ENCODE assay signal across 21 cellular contexts in the genomic region with DNA sequence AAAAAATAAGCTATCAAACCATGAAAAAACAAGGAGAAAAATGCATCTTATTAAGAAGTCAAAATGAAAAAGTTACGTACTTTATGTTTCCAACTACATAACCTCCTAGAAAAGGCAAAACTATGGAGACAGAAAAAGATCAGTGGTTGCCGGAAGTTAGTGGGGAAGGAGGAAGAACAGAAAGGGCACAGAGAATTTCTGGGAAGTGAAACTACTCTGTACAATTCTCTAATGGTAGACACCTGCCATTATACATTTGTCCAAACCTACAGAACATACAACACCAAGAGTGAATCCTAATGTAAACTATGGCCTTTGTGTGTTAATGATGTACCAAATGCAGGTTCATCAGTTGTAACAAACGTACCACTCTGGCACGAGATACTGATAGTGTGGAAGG. TPM values are rescaled to one million over a fixed set of nuclear protein-coding genes. Genes with fewer than 3 reads are reported as not detected.
DNase-seq lines count a peak whose midpoint lies in the region; ATAC-seq and TF ChIP-seq lines count a peak whose summit lies in the region.
"Had no signal": no experiment of that assay in that cellular context is flagged by ENCODE, and none has a peak within 500 bp of the region (broad histone marks: within the 10 kb centered on the region; RNA-seq: fewer than 3 reads in every experiment).

No MANE protein-coding gene starts in this region.

- no peak overlapping the region for H3K4me3 Mint-ChIP-seq in activated B cell treated with CpG ODN at 0.5 μM for 24 hours
- H3K4me3 Mint-ChIP-seq: CD8-positive, alpha-beta T cell had no signal

- CTCF ChIA-PET in activated B cell treated with CpG ODN at 0.5 μM for 24 hours (lab: Charles Lee), result no interaction called here

- no peaks in the 10 kb centered on the region for H3K27me3 ChIP-seq in upper lobe of right lung
- H3K27me3 ChIP-seq: BE2C, SJCRH30 had no signal

- ATAC-seq in activated B cell treated with CpG ODN at 0.5 μM for 24 hours (ENCODE audit: low read depth) (peak; percentile 45), upper lobe of right lung (peak; percentile 50)
- ATAC-seq: CD8-positive, alpha-beta T cell had no signal

- H3K4me1 ChIP-seq in upper lobe of right lung, result no peaks in the 10 kb centered on the region
- H3K4me1 ChIP-seq: BE2C, SJCRH30 had no signal

- H3K27ac Mint-ChIP-seq in activated B cell treated with CpG ODN at 0.5 μM for 24 hours, result peak overlapping the region; percentile 69
- H3K27ac Mint-ChIP-seq: CD8-positive, alpha-beta T cell had no signal

- H3K27me3 Mint-ChIP-seq in activated B cell treated with CpG ODN at 0.5 μM for 24 hours, result no peaks in the 10 kb centered on the region

- DNase-seq in SIG-M5 treated with dmso at 0.1 percent for 504 hours (lab: John Stamatoyannopoulos, UW; ENCODE audit: unreplicated experiment) (peak; percentile 50), SIG-M5 (lab: John Stamatoyannopoulos, UW) (no peak), MV-4-11 (lab: John Stamatoyannopoulos, UW) (peak; percentile 79), activated B cell treated with CpG ODN at 0.5 μM for 24 hours (no peak), upper lobe of right lung (no peak), G401 (ENCODE audit: low spot score) (no peak), NCI-H446 (lab: John Stamatoyannopoulos, UW) (no peak)
- DNase-seq in activated CD4-positive, CD25-positive, alpha-beta regulatory T cell (lab: John Stamatoyannopoulos, UW), result no peak
- DNase-seq: BE2C; CD8-positive, alpha-beta T cell; DMS79 treated with DMSO at 0.1 percent for 48 hours; GF-D8; H7; NCI-H1048; NCI-H146; NCI-H2081; NCI-H510A; NCI-H774; SJCRH30 had no signal

- no peaks in the 10 kb centered on the region for H3K9me3 ChIP-seq in upper lobe of right lung
- H3K9me3 ChIP-seq: BE2C, SJCRH30 had no signal

- H3K36me3 ChIP-seq in upper lobe of right lung, result peaks cover 93% of the 10 kb centered on the region

- intact Hi-C loops in activated B cell treated with CpG ODN at 0.5 μM for 24 hours (cut with micrococcal nuclease), result no loop called here
- intact Hi-C loops in upper lobe of right lung (cut with DNase I), result no loop called here

- TF ChIP-seq CTCF in activated B cell treated with CpG ODN at 0.5 μM for 24 hours (IDR thresholded peaks at IDR 0.05) (no peak), upper lobe of right lung (IDR thresholded peaks at IDR 0.05) (no peak)

- in situ Hi-C loops in G401 (cut with HindIII; ENCODE audit: low sequenced_read_pairs), result no loop called here

- peaks cover 13% of the 10 kb centered on the region for H3K4me1 Mint-ChIP-seq in activated B cell treated with CpG ODN at 0.5 μM for 24 hours

- peaks cover 77% of the 10 kb centered on the region for H3K36me3 Mint-ChIP-seq in activated B cell treated with CpG ODN at 0.5 μM for 24 hours (ENCODE audit: low read depth)

- H3K27ac ChIP-seq in upper lobe of right lung, result no peak overlapping the region
- H3K27ac ChIP-seq: 22Rv1, HL-60, SJCRH30 had no signal

- no peak overlapping the region for H3K4me3 ChIP-seq in upper lobe of right lung
- H3K4me3 ChIP-seq: SJCRH30 had no signal

- POLR2A ChIA-PET in activated B cell treated with CpG ODN at 0.5 μM for 24 hours (lab: Charles Lee), result interaction anchor here (0.8 kb wide), 1 partner anchor 27 kb away, joined by 4 read pairs; no protein-coding TSS in a partner anchor

- peaks cover 4% of the 10 kb centered on the region for H3K9me3 Mint-ChIP-seq in activated B cell treated with CpG ODN at 0.5 μM for 24 hours
- H3K9me3 Mint-ChIP-seq: CD8-positive, alpha-beta T cell had no signal

RNA-seq across cellular contexts. Expression of gene SMU1, which starts 25.3 kb away (rescaled TPM):
- total RNA-seq in activated B cell treated with CpG ODN at 0.5 μM for 24 hours (26.8 and 28.1 TPM in 2 replicates), upper lobe of right lung (19.2 TPM)
- total RNA-seq in G401 (2014; rRNA removed; shearing (Covaris generic)), result 34.4 and 49.4 TPM in 2 replicates

RNA-seq across cellular contexts. Expression of gene DNAJA1, which starts 26.1 kb away (rescaled TPM):
- 107 and 117 TPM in 2 replicates for total RNA-seq in activated B cell treated with CpG ODN at 0.5 μM for 24 hours
- total RNA-seq in upper lobe of right lung, result 125 TPM
- 163 and 266 TPM in 2 replicates for total RNA-seq in G401 (2014; rRNA removed; shearing (Covaris generic))

RNA-seq across cellular contexts. Expression of gene APTX, which starts 49.7 kb away (rescaled TPM):
- 27.4 and 29.7 TPM in 2 replicates for total RNA-seq in activated B cell treated with CpG ODN at 0.5 μM for 24 hours
- 24.9 TPM for total RNA-seq in upper lobe of right lung
- total RNA-seq in G401 (2014; rRNA removed; shearing (Covaris generic)), result 41.4 and 47.5 TPM in 2 replicates

Comparison
In these comparisons a context has a peak if more than half of its experiments do, and no peak if none do; other contexts are left out.
1. DNase-seq: peak in SIG-M5 treated with dmso at 0.1 percent for 504 hours (single experiment) and MV-4-11 (single experiment); none in SIG-M5 (single experiment), activated B cell treated with CpG ODN at 0.5 μM for 24 hours (single experiment), upper lobe of right lung (single experiment), G401 (single experiment), activated CD4-positive, CD25-positive, alpha-beta regulatory T cell (0 of 4) and NCI-H446 (0 of 2).